Comparison of ENCODE assay signal across 8 cellular contexts in genomic region chr20:58090181-58090580, GRCh38.
"Had no signal": no experiment of that assay in that cellular context is flagged by ENCODE, and none has a peak within 500 bp of the region (broad histone marks: within the 10 kb centered on the region; RNA-seq: fewer than 3 reads in every experiment).

No MANE protein-coding gene starts in this region.

- H3K4me1 Mint-ChIP-seq: GM23338 had no signal

- DNase-seq: H9, HCEC 1CT, IMR-90 had no signal

- H3K27ac ChIP-seq: HL-60 had no signal

- ATAC-seq: GM23338, K562 had no signal

- FAIRE-seq: H1, H54, K562 had no signal

- H3K27ac Mint-ChIP-seq: GM23338 had no signal

- H3K4me3 Mint-ChIP-seq: GM23338, H9 had no signal

- H3K4me3 ChIP-seq: GM23338, K562 had no signal
